In the genomic region with DNA sequence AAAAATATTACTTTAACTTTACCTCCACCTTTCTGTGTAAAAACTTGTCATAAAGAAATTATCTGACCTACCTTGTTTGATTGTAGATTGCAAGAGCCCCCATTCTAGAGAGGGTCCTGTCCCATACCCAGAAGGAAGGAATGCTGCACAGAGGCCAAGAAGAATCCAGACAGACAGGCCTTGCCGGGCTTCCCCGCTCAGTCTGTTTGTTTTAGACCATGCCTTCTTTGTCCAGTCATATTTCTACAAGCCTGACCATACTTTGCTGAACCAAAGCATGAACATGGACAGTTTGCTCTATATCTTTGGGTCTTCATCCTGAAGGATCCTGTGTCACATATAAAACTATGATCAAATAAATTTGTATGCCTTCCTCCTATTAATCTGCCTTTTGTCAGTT, we compare ENCODE assay signal across 19 cellular contexts.
A peak's percentile ranks its signal among the peaks of the same experiment; 100 is the strongest.
DNase-seq lines count a peak whose midpoint lies in the region; ATAC-seq, FAIRE-seq and TF ChIP-seq lines count a peak whose summit lies in the region.
"Had no signal": no experiment of that assay in that cellular context is flagged by ENCODE, and none has a peak within 500 bp of the region (broad histone marks: within the 10 kb centered on the region; RNA-seq: fewer than 3 reads in every experiment).

No MANE protein-coding gene starts in this region.

- CTCF ChIA-PET in mammary epithelial cell (lab: Charles Lee; ENCODE audit: low non-redundant PET), result no interaction called here

- H3K79me2 ChIP-seq in mammary epithelial cell (ENCODE audit: insufficient read depth, low read length), result no peaks in the 10 kb centered on the region
- H3K79me2 ChIP-seq in OCI-LY1 (ENCODE audit: insufficient read depth, low read length), result no peaks in the 10 kb centered on the region

- DNase-seq in T47D (ENCODE audit: low read depth in 1 of 2, low spot score in 1 of 2) (peak; percentile 3 to 76), mammary epithelial cell (no peak), bronchial epithelial cell (ENCODE audit: low read depth) (peak; percentile 1), ureter (ENCODE audit: low spot score) (peak; percentile 45), putamen (ENCODE audit: low spot score) (no peak)
- DNase-seq in activated naive CD4-positive, alpha-beta T cell treated with Interleukin-2 at 50 U/mL for 16 hours, result no peak
- DNase-seq: AML-193; CD4-positive, alpha-beta T cell; DMS79 treated with DMSO at 0.1 percent for 48 hours; HCEC 1CT had no signal

- dilution Hi-C loops in mammary epithelial cell (cut with HindIII; ENCODE audit: low sequenced_read_pairs), result no loop called here

- H3K4me3 ChIP-seq in mammary epithelial cell (replicated peaks in 1 of 3; ENCODE audit: insufficient read depth in 1 of 3, low read depth in 2 of 3, low read length in 3 of 3) (no peak overlapping the region), OCI-LY1 (ENCODE audit: low read depth, low read length, poor library complexity, severe bottlenecking) (no peak overlapping the region), bronchial epithelial cell (ENCODE audit: low read depth, low read length) (no peak overlapping the region)
- H3K4me3 ChIP-seq: A549, GM23338 had no signal

- no peaks in the 10 kb centered on the region for H3K9me2 ChIP-seq in OCI-LY1 (ENCODE audit: low read depth, low read length)

- intact Hi-C loops in mammary epithelial cell (cut with micrococcal nuclease), result no loop called here

- no peaks in the 10 kb centered on the region for H3K9me3 ChIP-seq in mammary epithelial cell (replicated peaks; ENCODE audit: insufficient read depth, low read length)
- H3K9me3 ChIP-seq in OCI-LY1 (ENCODE audit: low read length), result no peaks in the 10 kb centered on the region
- H3K9me3 ChIP-seq: A549 had no signal

- in situ Hi-C loops in T47D (cut with HindIII; ENCODE audit: low pct_unique_long_range_greater_than_20kb, low sequenced_read_pairs), result no loop called here
- in situ Hi-C loops in mammary epithelial cell (cut with MboI; ENCODE audit: low sequenced_read_pairs in 2 of 2), result no loop called here

- H3K27ac ChIP-seq in mammary epithelial cell (ENCODE audit: insufficient read depth, low read depth, low read length), result no peak overlapping the region
- no peak overlapping the region for H3K27ac ChIP-seq in OCI-LY1 (ENCODE audit: low read depth, low read length, poor library complexity, severe bottlenecking)
- H3K27ac ChIP-seq: 22Rv1, A549, C4-2B had no signal

- no peaks in the 10 kb centered on the region for H4K20me1 ChIP-seq in mammary epithelial cell (ENCODE audit: insufficient read depth, low read length)
- H4K20me1 ChIP-seq in OCI-LY1 (ENCODE audit: insufficient read depth, low read length), result no peaks in the 10 kb centered on the region

- no peaks in the 10 kb centered on the region for H3F3A ChIP-seq in OCI-LY1 (ENCODE audit: insufficient read depth, low read length)

- TF ChIP-seq CTCF in mammary epithelial cell (conservative IDR thresholded peaks at IDR 0.05 in 1 of 2, IDR thresholded peaks at IDR 0.05 in 1 of 2; ENCODE audit: extremely low read depth in 1 of 2, insufficient read depth in 1 of 2, low read depth in 1 of 2, low read length in 2 of 2), result no peak
- no peak for TF ChIP-seq CTCF in OCI-LY1 (IDR thresholded peaks at IDR 0.05; ENCODE audit: low read length)
- no peak for TF ChIP-seq CTCF in bronchial epithelial cell (IDR thresholded peaks at IDR 0.05; ENCODE audit: insufficient read depth, low read length, severe bottlenecking)

- H3K9ac ChIP-seq in mammary epithelial cell (ENCODE audit: insufficient read depth, low read length), result no peak overlapping the region
- no peak overlapping the region for H3K9ac ChIP-seq in OCI-LY1 (ENCODE audit: low read length)

- ATAC-seq in HG03521 (IDR thresholded peaks at IDR 0.05; ENCODE audit: unreplicated experiment), result no peak
- ATAC-seq: A549, GM23338 had no signal

- no peak overlapping the region for H3K4me2 ChIP-seq in mammary epithelial cell (ENCODE audit: insufficient read depth, low read depth, low read length)
- H3K4me2 ChIP-seq in OCI-LY1 (ENCODE audit: low read length), result no peak overlapping the region
- H3K4me2 ChIP-seq: A549, GM23338 had no signal

- 33% methylated on average over 2 of the region's 2 CpGs for WGBS in mammary epithelial cell (ENCODE audit: low coverage, missing lambda C conversion rate)

- no peaks in the 10 kb centered on the region for H3K4me1 ChIP-seq in mammary epithelial cell (ENCODE audit: insufficient read depth, low read length)
- no peaks in the 10 kb centered on the region for H3K4me1 ChIP-seq in OCI-LY1 (ENCODE audit: insufficient read depth, low read length, severe bottlenecking)
- H3K4me1 ChIP-seq: A549 had no signal

- H3K27me3 ChIP-seq in mammary epithelial cell (ENCODE audit: insufficient read depth, low read length), result peaks cover 4% of the 10 kb centered on the region
- no peaks in the 10 kb centered on the region for H3K27me3 ChIP-seq in OCI-LY1 (ENCODE audit: insufficient read depth, low read length)
- H3K27me3 ChIP-seq in bronchial epithelial cell (ENCODE audit: control insufficient read depth, insufficient read depth, low read length), result no peaks in the 10 kb centered on the region

- BruUV-seq in mammary epithelial cell (replicated peaks; lab: Mats Ljungman, UMichigan), result no TSS peak

- no peaks in the 10 kb centered on the region for H3K36me3 ChIP-seq in mammary epithelial cell (ENCODE audit: insufficient read depth, low read length)
- no peaks in the 10 kb centered on the region for H3K36me3 ChIP-seq in OCI-LY1 (ENCODE audit: insufficient read depth, low read length)
- H3K36me3 ChIP-seq in bronchial epithelial cell (ENCODE audit: control insufficient read depth, insufficient read depth, low read length), result no peaks in the 10 kb centered on the region

- H2AFZ ChIP-seq in mammary epithelial cell (ENCODE audit: low read depth, low read length) (no peak overlapping the region), OCI-LY1 (ENCODE audit: low read length) (0 out of 2 replicates have a peak overlapping the region, but pooled peaks have one; percentile 41)
- H2AFZ ChIP-seq: GM23338 had no signal

- no peak for FAIRE-seq in bronchial epithelial cell (lab: Jason Lieb, UNC)
- FAIRE-seq: A549, GM12892, GM18507, H54 had no signal

Comparison
In these comparisons a context has a peak if more than half of its experiments do, and no peak if none do; other contexts are left out.
1. DNase-seq: peak in T47D (2 of 2), bronchial epithelial cell (single experiment) and ureter (single experiment); none in mammary epithelial cell (single experiment), putamen (single experiment) and activated naive CD4-positive, alpha-beta T cell treated with Interleukin-2 at 50 U/mL for 16 hours (single experiment).